10 cellular contexts compared by ENCODE assay signal in genomic region chrX:19772306-19772705, GRCh38.
DNase-seq lines count a peak whose midpoint lies in the region; ATAC-seq and TF ChIP-seq lines count a peak whose summit lies in the region.
"Had no signal": no experiment of that assay in that cellular context is flagged by ENCODE, and none has a peak within 500 bp of the region (broad histone marks: within the 10 kb centered on the region; RNA-seq: fewer than 3 reads in every experiment).

No MANE protein-coding gene starts in this region.

- H3K4me3 ChIP-seq in Loucy (ENCODE audit: low read length, poor library complexity, severe bottlenecking): peak overlapping the region; percentile 37
- no peak overlapping the region for H3K4me3 ChIP-seq in colonic mucosa
- H3K4me3 ChIP-seq: adrenal gland had no signal

- TF ChIP-seq CTCF in CD14-positive monocyte (IDR thresholded peaks at IDR 0.05) (no peak), Loucy (conservative IDR thresholded peaks at IDR 0.05; ENCODE audit: low read length) (no peak), colonic mucosa (IDR thresholded peaks at IDR 0.05) (no peak), GM20000 (IDR thresholded peaks at IDR 0.05; ENCODE audit: extremely low read depth, missing control alignments) (no peak)

- H3K9ac ChIP-seq in Loucy (ENCODE audit: low read depth, low read length, poor library complexity, severe bottlenecking) (peak overlapping the region; percentile 48), colonic mucosa (ENCODE audit: low read depth in 2 of 2, low read length in 2 of 2) (no peak overlapping the region)

- intact Hi-C loops in CD14-positive monocyte (cut with micrococcal nuclease) (no loop called here), colonic mucosa (cut with DNase I) (no loop called here), head of caudate nucleus (cut with DNase I) (no loop called here)

- H3F3A ChIP-seq in Loucy (ENCODE audit: low read depth): no peaks in the 10 kb centered on the region

- no peak overlapping the region for H2AFZ ChIP-seq in Loucy (ENCODE audit: low read length)

- H3K79me2 ChIP-seq in Loucy (ENCODE audit: insufficient read depth, low read length): peaks cover 26% of the 10 kb centered on the region; the same call in 1 of the 2 replicates

- H3K27ac ChIP-seq in colonic mucosa: peak overlapping the region; percentile 27

- H3K27me3 ChIP-seq in Loucy (ENCODE audit: insufficient read depth, low read length, poor library complexity, severe bottlenecking): no peaks in the 10 kb centered on the region
- no peaks in the 10 kb centered on the region for H3K27me3 ChIP-seq in colonic mucosa
- H3K27me3 ChIP-seq: adrenal gland had no signal

- H3K4me3 Mint-ChIP-seq in CD14-positive monocyte: peak overlapping the region in 1 of 2 donors; percentile 59
- H3K4me3 Mint-ChIP-seq in natural killer cell treated with Interleukin-12 subunit alpha and Interleukin-12 subunit beta and Interleukin-15 and Interleukin-18, amount 100 ng/mL, for 72 hours: peak overlapping the region; percentile 79

- peak overlapping the region; percentile 38 for H3K4me2 ChIP-seq in Loucy (ENCODE audit: low read depth, low read length, poor library complexity, severe bottlenecking)

- H3K4me1 ChIP-seq in Loucy (ENCODE audit: insufficient read depth, low read length, poor library complexity, severe bottlenecking) (peaks cover 30% of the 10 kb centered on the region), colonic mucosa (no peaks in the 10 kb centered on the region)
- H3K4me1 ChIP-seq: adrenal gland had no signal

- H4K20me1 ChIP-seq in Loucy (ENCODE audit: insufficient read depth, low read length, poor library complexity, severe bottlenecking): no peaks in the 10 kb centered on the region

- H3K36me3 ChIP-seq in Loucy (ENCODE audit: insufficient read depth, low read length) (no peaks in the 10 kb centered on the region), colonic mucosa (no peaks in the 10 kb centered on the region)
- H3K36me3 ChIP-seq: adrenal gland had no signal

- H3K9me2 ChIP-seq in Loucy (replicated peaks; ENCODE audit: low read depth, low read length): no peaks in the 10 kb centered on the region

- peak overlapping the region in 5 of 7 donors; percentile 68 to 86 (median 79) for H3K27ac Mint-ChIP-seq in CD14-positive monocyte
- peak overlapping the region; percentile 89 for H3K27ac Mint-ChIP-seq in natural killer cell treated with Interleukin-12 subunit alpha and Interleukin-12 subunit beta and Interleukin-15 and Interleukin-18, amount 100 ng/mL, for 72 hours

- H3K9me3 ChIP-seq in Loucy (ENCODE audit: insufficient read depth, low read depth, low read length) (no peaks in the 10 kb centered on the region), colonic mucosa (no peaks in the 10 kb centered on the region)
- H3K9me3 ChIP-seq: adrenal gland had no signal

- in situ Hi-C loops in ACHN (cut with HindIII; ENCODE audit: low pct_ligation_motif_present, low pct_unique_long_range_greater_than_20kb, low sequenced_read_pairs): no loop called here

- H3K36me3 Mint-ChIP-seq in CD14-positive monocyte: peaks cover 0 to 3% of the 10 kb centered on the region in 2 donors
- no peaks in the 10 kb centered on the region for H3K36me3 Mint-ChIP-seq in natural killer cell treated with Interleukin-12 subunit alpha and Interleukin-12 subunit beta and Interleukin-15 and Interleukin-18, amount 100 ng/mL, for 72 hours

- DNase-seq in CD14-positive monocyte (ENCODE audit: low spot score) (no peak), colonic mucosa (no peak), GM20000 (ENCODE audit: low spot score) (no peak), head of caudate nucleus (no peak), ACHN (no peak)
- DNase-seq in natural killer cell treated with Interleukin-12 subunit alpha and Interleukin-12 subunit beta and Interleukin-15 and Interleukin-18, amount 100 ng/mL, for 72 hours (ENCODE audit: low spot score): no peak
- DNase-seq: NCI-H82 had no signal

- H3K27me3 Mint-ChIP-seq in CD14-positive monocyte (ENCODE audit: low read depth in 3 of 3): peaks cover 0 to 3% (median 0%) of the 10 kb centered on the region in 3 donors
- no peaks in the 10 kb centered on the region for H3K27me3 Mint-ChIP-seq in natural killer cell treated with Interleukin-12 subunit alpha and Interleukin-12 subunit beta and Interleukin-15 and Interleukin-18, amount 100 ng/mL, for 72 hours

- H3K9me3 Mint-ChIP-seq in CD14-positive monocyte: peaks cover 0 to 3% (median 0%) of the 10 kb centered on the region in 7 donors
- H3K9me3 Mint-ChIP-seq in natural killer cell treated with Interleukin-12 subunit alpha and Interleukin-12 subunit beta and Interleukin-15 and Interleukin-18, amount 100 ng/mL, for 72 hours: no peaks in the 10 kb centered on the region

- ATAC-seq in natural killer cell treated with Interleukin-12 subunit alpha and Interleukin-12 subunit beta and Interleukin-15 and Interleukin-18, amount 100 ng/mL, for 72 hours: no peak
- no peak for ATAC-seq in GM18868 (IDR thresholded peaks at IDR 0.05; ENCODE audit: unreplicated experiment)

- H3K4me1 Mint-ChIP-seq in CD14-positive monocyte: peaks cover 46% of the 10 kb centered on the region
- peaks cover 52 to 69% of the 10 kb centered on the region in 2 donors for H3K4me1 Mint-ChIP-seq in natural killer cell treated with Interleukin-12 subunit alpha and Interleukin-12 subunit beta and Interleukin-15 and Interleukin-18, amount 100 ng/mL, for 72 hours (ENCODE audit: low read depth in 2 of 2)
